In the genomic region with DNA sequence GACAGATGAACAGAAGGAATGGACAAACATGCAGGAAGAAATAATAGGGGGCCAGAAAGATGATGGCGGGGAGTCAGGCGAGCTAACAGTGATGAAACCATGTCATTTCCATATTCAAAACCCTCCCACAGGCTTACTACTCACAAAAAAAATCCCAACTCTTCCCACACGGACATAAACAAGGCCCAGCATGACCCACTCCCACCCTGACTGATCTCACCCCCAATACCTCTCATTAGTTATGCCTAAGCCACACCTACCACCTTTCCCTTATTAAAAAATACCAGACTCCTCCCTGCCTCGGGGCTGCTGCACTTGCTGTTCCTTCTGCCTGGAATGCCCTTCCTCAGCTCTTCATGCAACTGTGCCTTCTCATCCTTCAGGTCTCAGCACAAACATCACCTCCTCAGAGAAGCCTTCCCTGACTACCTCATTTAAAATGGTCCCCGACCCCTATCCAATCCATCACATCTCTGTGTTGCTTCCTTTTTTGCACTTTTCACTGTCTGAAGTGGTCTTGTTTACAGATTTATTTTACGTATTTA, we compare ENCODE assay signal across 10 cellular contexts.
DNase-seq lines count a peak whose midpoint lies in the region; ATAC-seq and TF ChIP-seq lines count a peak whose summit lies in the region.
"Had no signal": no experiment of that assay in that cellular context is flagged by ENCODE, and none has a peak within 500 bp of the region (broad histone marks: within the 10 kb centered on the region; RNA-seq: fewer than 3 reads in every experiment).

No MANE protein-coding gene starts in this region.

- H3K36me3 Mint-ChIP-seq in activated CD4-positive, alpha-beta T cell treated with anti-CD3 and anti-CD28 coated beads for 36 hours (ENCODE audit: low read depth): peaks cover 6% of the 10 kb centered on the region

- no peak for ATAC-seq in upper lobe of left lung (ENCODE audit: low FRiP score in 2 of 2)
- ATAC-seq in activated CD4-positive, alpha-beta T cell treated with anti-CD3 and anti-CD28 coated beads for 36 hours: no peak
- ATAC-seq: activated CD4-positive, CD25-positive, alpha-beta regulatory T cell treated with anti-CD3 and anti-CD28 coated beads, Interleukin-2, amount 50 U/mL, for 24 hours had no signal

- 69 to 72% methylated on average over 6 of the region's 6 CpGs for WGBS in upper lobe of left lung, 2 donors

- H3K9ac ChIP-seq in colonic mucosa (ENCODE audit: low read depth in 2 of 2, low read length in 2 of 2): peak overlapping the region; percentile 31 to 42

- H3K9me3 Mint-ChIP-seq in activated CD4-positive, alpha-beta T cell treated with anti-CD3 and anti-CD28 coated beads for 36 hours (ENCODE audit: low read depth): no peaks in the 10 kb centered on the region
- H3K9me3 Mint-ChIP-seq: memory B cell; stimulated activated naive CD8-positive, alpha-beta T cell treated with anti-CD3 and anti-CD28 coated beads, Interleukin-15, Interleukin-2, amounts not matched to agents 100 ng/mL and 50 ng/mL, for 24 hours had no signal

- POLR2A ChIA-PET in activated CD4-positive, alpha-beta T cell treated with anti-CD3 and anti-CD28 coated beads for 36 hours (lab: Charles Lee): no interaction called here

- no peak for TF ChIP-seq POLR2A in Peyer's patch (IDR thresholded peaks at IDR 0.05)
- no peak for TF ChIP-seq POLR2A in upper lobe of left lung (IDR thresholded peaks at IDR 0.05)

- DNase-seq in Peyer's patch (no peak), colonic mucosa (no peak), upper lobe of left lung (no peak), NCI-H2081 treated with DMSO at 0.1 percent for 48 hours (lab: John Stamatoyannopoulos, UW) (no peak), Ammon's horn (ENCODE audit: low spot score) (no peak)
- no peak for DNase-seq in activated CD4-positive, alpha-beta T cell treated with anti-CD3 and anti-CD28 coated beads for 36 hours

- H3K27ac ChIP-seq in Peyer's patch (peak overlapping the region in 3 of 4 donors; percentile 40 to 53 (median 45)), colonic mucosa (peak overlapping the region; percentile 72), muscle layer of duodenum (ENCODE audit: low read length) (peak overlapping the region; percentile 64), upper lobe of left lung (peak overlapping the region in 3 of 4 donors; percentile 45 to 81 (median 71))

- no peaks in the 10 kb centered on the region for H3K27me3 Mint-ChIP-seq in activated CD4-positive, alpha-beta T cell treated with anti-CD3 and anti-CD28 coated beads for 36 hours
- H3K27me3 Mint-ChIP-seq: memory B cell; stimulated activated naive CD8-positive, alpha-beta T cell treated with anti-CD3 and anti-CD28 coated beads, Interleukin-15, Interleukin-2, amounts not matched to agents 100 ng/mL and 50 ng/mL, for 24 hours had no signal

- H3K4me1 Mint-ChIP-seq in activated CD4-positive, alpha-beta T cell treated with anti-CD3 and anti-CD28 coated beads for 36 hours: no peaks in the 10 kb centered on the region

- H3K4me3 ChIP-seq in Peyer's patch (no peak overlapping the region), colonic mucosa (no peak overlapping the region), muscle layer of duodenum (ENCODE audit: low read depth in 1 of 2, low read length in 2 of 2) (peak overlapping the region in 1 of 2 donors; percentile 27), upper lobe of left lung (no peak overlapping the region)

- no peak overlapping the region for H3K27ac Mint-ChIP-seq in activated CD4-positive, alpha-beta T cell treated with anti-CD3 and anti-CD28 coated beads for 36 hours
- H3K27ac Mint-ChIP-seq: memory B cell; stimulated activated naive CD8-positive, alpha-beta T cell treated with anti-CD3 and anti-CD28 coated beads, Interleukin-15, Interleukin-2, amounts not matched to agents 100 ng/mL and 50 ng/mL, for 24 hours had no signal

- intact Hi-C loops in colonic mucosa (cut with DNase I): no loop called here
- intact Hi-C loops in activated CD4-positive, alpha-beta T cell treated with anti-CD3 and anti-CD28 coated beads for 36 hours (cut with DNase I, micrococcal nuclease): no loop called here

- TF ChIP-seq EP300 in upper lobe of left lung (IDR thresholded peaks at IDR 0.05): no peak

- H3K9me3 ChIP-seq in Peyer's patch (no peaks in the 10 kb centered on the region), colonic mucosa (no peaks in the 10 kb centered on the region), muscle layer of duodenum (ENCODE audit: control insufficient read depth in 1 of 2, low read length in 2 of 2) (no peaks in the 10 kb centered on the region), upper lobe of left lung (no peaks in the 10 kb centered on the region)

- H3K27me3 ChIP-seq in Peyer's patch (no peaks in the 10 kb centered on the region), colonic mucosa (no peaks in the 10 kb centered on the region), muscle layer of duodenum (ENCODE audit: low read depth, low read length) (no peaks in the 10 kb centered on the region), upper lobe of left lung (no peaks in the 10 kb centered on the region)

- CTCF ChIA-PET in activated CD4-positive, alpha-beta T cell treated with anti-CD3 and anti-CD28 coated beads for 36 hours (lab: Charles Lee): no interaction called here

- TF ChIP-seq CTCF in Peyer's patch (IDR thresholded peaks at IDR 0.05) (no peak), colonic mucosa (IDR thresholded peaks at IDR 0.05) (no peak), upper lobe of left lung (IDR thresholded peaks at IDR 0.05) (no peak)

- H3K36me3 ChIP-seq in Peyer's patch: peaks cover 0 to 4% (median 0%) of the 10 kb centered on the region in 3 donors
- H3K36me3 ChIP-seq in colonic mucosa: no peaks in the 10 kb centered on the region
- H3K36me3 ChIP-seq in muscle layer of duodenum (ENCODE audit: control insufficient read depth in 1 of 2, insufficient read depth in 2 of 2, low read length in 2 of 2): peaks cover 11 to 19% of the 10 kb centered on the region in 2 donors
- peaks cover 0 to 62% (median 34%) of the 10 kb centered on the region in 4 donors for H3K36me3 ChIP-seq in upper lobe of left lung

- H3K4me1 ChIP-seq in Peyer's patch (peaks cover 0 to 57% (median 10%) of the 10 kb centered on the region in 4 donors), colonic mucosa (peaks cover 29% of the 10 kb centered on the region), muscle layer of duodenum (ENCODE audit: control insufficient read depth in 1 of 2, insufficient read depth in 2 of 2, low read length in 2 of 2) (peaks cover 24 to 37% of the 10 kb centered on the region in 2 donors), upper lobe of left lung (peaks cover 52 to 54% (median 52%) of the 10 kb centered on the region in 4 donors)

- H3K4me3 Mint-ChIP-seq in activated CD4-positive, alpha-beta T cell treated with anti-CD3 and anti-CD28 coated beads for 36 hours: no peak overlapping the region
- H3K4me3 Mint-ChIP-seq: memory B cell; stimulated activated naive CD8-positive, alpha-beta T cell treated with anti-CD3 and anti-CD28 coated beads, Interleukin-15, Interleukin-2, amounts not matched to agents 100 ng/mL and 50 ng/mL, for 24 hours had no signal
